8 cellular contexts compared by ENCODE assay signal in the genomic region with DNA sequence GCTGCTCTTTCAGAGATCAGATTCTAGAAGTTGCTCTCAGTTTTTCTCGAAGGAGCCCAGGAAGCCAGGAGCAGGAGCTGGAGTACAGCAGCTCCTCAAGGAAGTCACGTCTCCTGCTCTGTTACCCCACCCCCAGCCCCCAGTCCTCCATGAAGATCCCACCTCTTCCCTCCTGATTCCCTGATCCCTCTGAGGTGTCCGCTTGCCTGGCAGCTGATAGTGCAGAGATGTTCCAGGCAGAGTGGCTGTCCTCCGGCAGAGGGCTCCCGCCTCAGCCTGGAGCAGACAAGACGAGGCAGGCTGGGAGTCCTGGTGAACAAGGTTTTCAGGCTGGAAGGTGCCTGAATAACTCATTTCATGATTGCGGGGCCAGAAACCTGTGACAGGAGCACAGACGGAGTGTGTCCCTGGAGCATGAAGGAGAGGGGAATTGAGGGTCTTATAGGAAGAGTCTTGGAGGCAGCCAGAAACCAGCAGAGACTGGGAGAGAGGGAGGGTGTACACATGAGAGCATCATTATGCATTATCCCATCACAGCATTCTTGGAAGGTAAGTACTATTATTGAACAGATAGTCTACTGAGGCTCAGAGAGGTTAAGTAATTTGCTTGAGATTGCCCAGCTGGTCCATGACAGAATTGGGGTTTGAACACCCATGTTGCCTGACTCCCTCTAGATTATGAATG. TPM values are rescaled to one million over a fixed set of nuclear protein-coding genes. Genes with fewer than 3 reads are reported as not detected.
A peak's percentile ranks its signal among the peaks of the same experiment; 100 is the strongest.
DNase-seq lines count a peak whose midpoint lies in the region; ATAC-seq and TF ChIP-seq lines count a peak whose summit lies in the region.

No MANE protein-coding gene starts in this region.

- no peaks in the 10 kb centered on the region for H3K9me3 ChIP-seq in DND-41 (ENCODE audit: insufficient read depth, low read length, severe bottlenecking)
- no peaks in the 10 kb centered on the region for H3K9me3 ChIP-seq in esophagus muscularis mucosa
- H3K9me3 ChIP-seq in tibial artery: no peaks in the 10 kb centered on the region

- no peaks in the 10 kb centered on the region for H3K9me3 Mint-ChIP-seq in mesothelial cell of epicardium

- H3K36me3 Mint-ChIP-seq in mesothelial cell of epicardium: no peaks in the 10 kb centered on the region

- peaks cover 94% of the 10 kb centered on the region for H3K27me3 Mint-ChIP-seq in mesothelial cell of epicardium (ENCODE audit: low read depth)

- ATAC-seq in DND-41 (ENCODE audit: insufficient read depth, low read depth) (no peak), GM21529 (IDR thresholded peaks at IDR 0.05; ENCODE audit: unreplicated experiment) (no peak)

- TF ChIP-seq EP300 in esophagus muscularis mucosa (IDR thresholded peaks at IDR 0.05): no peak

- TF ChIP-seq CTCF in DND-41 (IDR thresholded peaks at IDR 0.05; ENCODE audit: borderline replicate concordance, extremely low read depth, low read length, poor library complexity, severe bottlenecking) (peak; percentile 19), VCaP (conservative IDR thresholded peaks at IDR 0.05) (peak; percentile 96), esophagus muscularis mucosa (IDR thresholded peaks at IDR 0.05) (peak; percentile 56 to 78 (median 69)), mesothelial cell of epicardium (IDR thresholded peaks at IDR 0.05; ENCODE audit: unreplicated experiment) (no peak), tibial artery (IDR thresholded peaks at IDR 0.05) (peak; percentile 74 to 82)

- WGBS in esophagus muscularis mucosa: 1% methylated on average over 5 of the region's 8 CpGs

- H3K4me3 ChIP-seq in DND-41 (ENCODE audit: low read depth in 1 of 2, low read length in 2 of 2) (no peak overlapping the region), esophagus muscularis mucosa (peak overlapping the region; percentile 57 to 79 (median 64)), tibial artery (peak overlapping the region; percentile 84 to 89)

- H3K27ac Mint-ChIP-seq in mesothelial cell of epicardium: no peak overlapping the region

- no peak overlapping the region for H3K9ac ChIP-seq in DND-41 (ENCODE audit: low read depth, low read length)

- peak overlapping the region; percentile 65 for H3K4me3 Mint-ChIP-seq in mesothelial cell of epicardium

- TF ChIP-seq POLR2A in esophagus muscularis mucosa (IDR thresholded peaks at IDR 0.05; ENCODE audit: low read depth): no peak

- no peak overlapping the region for H3K27ac ChIP-seq in DND-41 (ENCODE audit: low read length)
- no peak overlapping the region for H3K27ac ChIP-seq in VCaP
- H3K27ac ChIP-seq in esophagus muscularis mucosa (replicated peaks in 1 of 4): peak overlapping the region; percentile 61 to 72 (median 70)
- H3K27ac ChIP-seq in tibial artery: peak overlapping the region; percentile 92 to 94

- in situ Hi-C loops in KBM-7 (cut with MboI; ENCODE audit: low pct_unique_long_range_greater_than_20kb, low sequenced_read_pairs): no loop called here

- intact Hi-C loops in esophagus muscularis mucosa (cut with DNase I) (loop anchor here (5.0 kb wide), 3 partner anchors 93 to 172 kb away; a partner anchor contains a TSS), tibial artery (cut with DNase I; ENCODE audit: low total_unique reads) (loop anchor here (5.0 kb wide), 1 partner anchor 52 kb away; no protein-coding TSS in a partner anchor)

- no peaks in the 10 kb centered on the region for H3K79me2 ChIP-seq in DND-41 (ENCODE audit: insufficient read depth, low read length)

- DNase-seq in DND-41 (no peak), KBM-7 (peak; percentile 58), esophagus muscularis mucosa (ENCODE audit: extremely low spot score) (no peak), mesothelial cell of epicardium (ENCODE audit: low spot score in 2 of 2, unreplicated experiment in 2 of 2) (peak; percentile 34 to 71), tibial artery (peak; percentile 87 to 89), KG1 (lab: John Stamatoyannopoulos, UW) (no peak)

- H3K36me3 ChIP-seq in DND-41 (ENCODE audit: insufficient read depth, low read length) (no peaks in the 10 kb centered on the region), esophagus muscularis mucosa (no peaks in the 10 kb centered on the region), tibial artery (no peaks in the 10 kb centered on the region)

- H3K4me1 Mint-ChIP-seq in mesothelial cell of epicardium: peaks cover 12% of the 10 kb centered on the region

- H4K20me1 ChIP-seq in DND-41 (ENCODE audit: insufficient read depth, low read length): no peaks in the 10 kb centered on the region

- no peak overlapping the region for H3K4me2 ChIP-seq in DND-41 (ENCODE audit: insufficient read depth, low read length)

- no peaks in the 10 kb centered on the region for H3K4me1 ChIP-seq in DND-41 (ENCODE audit: insufficient read depth, low read length)
- peaks cover 7 to 49% (median 44%) of the 10 kb centered on the region in 4 donors for H3K4me1 ChIP-seq in esophagus muscularis mucosa
- peaks cover 0 to 60% (median 29%) of the 10 kb centered on the region in 4 donors for H3K4me1 ChIP-seq in tibial artery

- H2AFZ ChIP-seq in DND-41 (ENCODE audit: low read depth, low read length): no peak overlapping the region

- H3K27me3 ChIP-seq in DND-41 (ENCODE audit: insufficient read depth, low read length, poor library complexity) (peaks cover 18% of the 10 kb centered on the region), esophagus muscularis mucosa (peaks cover 0 to 21% (median 0%) of the 10 kb centered on the region in 4 donors), tibial artery (no peaks in the 10 kb centered on the region)

RNA-seq across cellular contexts. Expression of a gene that starts 1.2 kb away (rescaled TPM):
- total RNA-seq in esophagus muscularis mucosa (10 to 100 TPM in 1 of 4 donors, 1 to 10 TPM in 3; 3.7 to 15.9 (median 5.9) TPM), mesothelial cell of epicardium (0.31 to 0.45 TPM (median 0.42 TPM) in 3 replicates)

Comparison
In these comparisons a context has a peak if more than half of its experiments do, and no peak if none do; other contexts are left out.
1. DNase-seq: peak in KBM-7 (single experiment), mesothelial cell of epicardium (2 of 2) and tibial artery (2 of 2); none in DND-41 (single experiment), esophagus muscularis mucosa (single experiment) and KG1 (single experiment).
2. H3K27ac ChIP-seq: peak in esophagus muscularis mucosa (4 of 4) and tibial artery (2 of 2); none in DND-41 (single experiment) and VCaP (single experiment).
3. H3K4me3 ChIP-seq: peak in esophagus muscularis mucosa (4 of 4) and tibial artery (2 of 2); none in DND-41 (0 of 2).